Comparison of ENCODE assay signal across 2 cellular contexts in the genomic region with DNA sequence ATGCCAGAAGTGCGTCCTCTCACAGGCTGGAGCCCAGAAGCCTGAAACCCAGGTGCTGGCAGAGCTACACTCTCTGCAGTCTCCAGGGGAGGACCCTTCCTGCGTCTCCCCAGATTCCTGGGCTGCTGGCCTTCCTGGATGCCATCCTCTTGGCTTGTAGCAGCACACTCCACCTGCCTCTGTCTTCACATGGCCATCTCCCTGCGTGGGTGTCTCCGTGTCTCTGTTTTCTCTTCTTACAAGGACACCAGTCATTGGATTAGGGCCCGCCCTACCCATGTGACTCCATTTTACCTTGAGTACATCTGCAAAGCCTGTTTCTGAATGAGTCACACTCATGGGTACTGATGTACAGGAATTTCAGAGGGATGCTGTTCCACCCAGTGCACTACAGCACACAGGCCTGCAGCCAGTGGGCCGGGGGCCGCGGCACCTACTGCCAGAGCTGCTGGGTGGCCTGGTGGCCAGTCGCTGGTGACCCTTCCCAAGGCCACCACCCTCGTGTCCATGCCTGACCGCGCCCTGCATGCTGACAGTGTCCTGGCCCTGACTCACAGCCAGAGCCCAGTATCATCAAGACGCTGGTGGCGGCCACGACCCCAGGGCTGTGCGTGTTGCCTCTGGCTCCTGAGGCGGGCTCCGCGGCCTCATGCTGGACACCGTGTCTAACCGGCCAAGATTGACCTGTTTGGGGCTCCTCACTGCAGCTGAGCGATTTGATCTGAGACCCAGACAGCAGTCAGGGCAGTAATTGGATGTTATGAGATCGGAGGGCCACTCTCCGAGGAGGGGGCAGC.
TF ChIP-seq lines count a peak whose summit lies in the region.

No MANE protein-coding gene starts in this region.

TF ChIP-seq in SK-N-SH, 30 proteins besides CTCF, POLR2A, EP300 and RAD21 (continued from another document):
- 0 out of 2 replicates have a peak, but pooled peaks have one; percentile 9 for TF ChIP-seq GATA2 (CRISPR knock-in tag; IDR thresholded peaks at IDR 0.05)

TF ChIP-seq in SK-N-SH treated with all-trans-retinoic acid at 6 μM for 48 hours, 23 proteins besides CTCF, POLR2A, EP300 and RAD21 (continued from another document):
- TF ChIP-seq POU6F1 (CRISPR knock-in tag; IDR thresholded peaks at IDR 0.05; ENCODE audit: borderline replicate concordance, low read depth), result no peak
- TF ChIP-seq, protein P1, sequence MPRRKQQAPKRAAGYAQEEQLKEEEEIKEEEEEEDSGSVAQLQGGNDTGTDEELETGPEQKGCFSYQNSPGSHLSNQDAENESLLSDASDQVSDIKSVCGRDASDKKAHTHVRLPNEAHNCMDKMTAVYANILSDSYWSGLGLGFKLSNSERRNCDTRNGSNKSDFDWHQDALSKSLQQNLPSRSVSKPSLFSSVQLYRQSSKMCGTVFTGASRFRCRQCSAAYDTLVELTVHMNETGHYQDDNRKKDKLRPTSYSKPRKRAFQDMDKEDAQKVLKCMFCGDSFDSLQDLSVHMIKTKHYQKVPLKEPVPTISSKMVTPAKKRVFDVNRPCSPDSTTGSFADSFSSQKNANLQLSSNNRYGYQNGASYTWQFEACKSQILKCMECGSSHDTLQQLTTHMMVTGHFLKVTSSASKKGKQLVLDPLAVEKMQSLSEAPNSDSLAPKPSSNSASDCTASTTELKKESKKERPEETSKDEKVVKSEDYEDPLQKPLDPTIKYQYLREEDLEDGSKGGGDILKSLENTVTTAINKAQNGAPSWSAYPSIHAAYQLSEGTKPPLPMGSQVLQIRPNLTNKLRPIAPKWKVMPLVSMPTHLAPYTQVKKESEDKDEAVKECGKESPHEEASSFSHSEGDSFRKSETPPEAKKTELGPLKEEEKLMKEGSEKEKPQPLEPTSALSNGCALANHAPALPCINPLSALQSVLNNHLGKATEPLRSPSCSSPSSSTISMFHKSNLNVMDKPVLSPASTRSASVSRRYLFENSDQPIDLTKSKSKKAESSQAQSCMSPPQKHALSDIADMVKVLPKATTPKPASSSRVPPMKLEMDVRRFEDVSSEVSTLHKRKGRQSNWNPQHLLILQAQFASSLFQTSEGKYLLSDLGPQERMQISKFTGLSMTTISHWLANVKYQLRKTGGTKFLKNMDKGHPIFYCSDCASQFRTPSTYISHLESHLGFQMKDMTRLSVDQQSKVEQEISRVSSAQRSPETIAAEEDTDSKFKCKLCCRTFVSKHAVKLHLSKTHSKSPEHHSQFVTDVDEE (CRISPR knock-in tag; IDR thresholded peaks at IDR 0.05), result no peak
- no peak for TF ChIP-seq ZNF565 (CRISPR knock-in tag; conservative IDR thresholded peaks at IDR 0.05; ENCODE audit: low read depth)
- TF ChIP-seq TCF4 (CRISPR knock-in tag; IDR thresholded peaks at IDR 0.05; ENCODE audit: borderline replicate concordance), result no peak
- TF ChIP-seq ARNTL (CRISPR knock-in tag; IDR thresholded peaks at IDR 0.05; ENCODE audit: borderline replicate concordance, low read depth), result no peak
- TF ChIP-seq ZC3H10 (CRISPR knock-in tag; IDR thresholded peaks at IDR 0.05), result no peak
- TF ChIP-seq, protein P2, sequence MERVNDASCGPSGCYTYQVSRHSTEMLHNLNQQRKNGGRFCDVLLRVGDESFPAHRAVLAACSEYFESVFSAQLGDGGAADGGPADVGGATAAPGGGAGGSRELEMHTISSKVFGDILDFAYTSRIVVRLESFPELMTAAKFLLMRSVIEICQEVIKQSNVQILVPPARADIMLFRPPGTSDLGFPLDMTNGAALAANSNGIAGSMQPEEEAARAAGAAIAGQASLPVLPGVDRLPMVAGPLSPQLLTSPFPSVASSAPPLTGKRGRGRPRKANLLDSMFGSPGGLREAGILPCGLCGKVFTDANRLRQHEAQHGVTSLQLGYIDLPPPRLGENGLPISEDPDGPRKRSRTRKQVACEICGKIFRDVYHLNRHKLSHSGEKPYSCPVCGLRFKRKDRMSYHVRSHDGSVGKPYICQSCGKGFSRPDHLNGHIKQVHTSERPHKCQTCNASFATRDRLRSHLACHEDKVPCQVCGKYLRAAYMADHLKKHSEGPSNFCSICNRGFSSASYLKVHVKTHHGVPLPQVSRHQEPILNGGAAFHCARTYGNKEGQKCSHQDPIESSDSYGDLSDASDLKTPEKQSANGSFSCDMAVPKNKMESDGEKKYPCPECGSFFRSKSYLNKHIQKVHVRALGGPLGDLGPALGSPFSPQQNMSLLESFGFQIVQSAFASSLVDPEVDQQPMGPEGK (CRISPR knock-in tag; IDR thresholded peaks at IDR 0.05; ENCODE audit: borderline replicate concordance), result no peak
- TF ChIP-seq BACH2 (CRISPR knock-in tag; IDR thresholded peaks at IDR 0.05; ENCODE audit: borderline replicate concordance), result no peak
- TF ChIP-seq GLIS3 (CRISPR knock-in tag; IDR thresholded peaks at IDR 0.05), result no peak
- no peak for TF ChIP-seq ZFP30 (CRISPR knock-in tag; IDR thresholded peaks at IDR 0.05)
- TF ChIP-seq CSRNP3 (CRISPR knock-in tag; IDR thresholded peaks at IDR 0.05), result no peak
- no peak for TF ChIP-seq ZNF70 (CRISPR knock-in tag; IDR thresholded peaks at IDR 0.05)
- no peak for TF ChIP-seq ESRRG (CRISPR knock-in tag; IDR thresholded peaks at IDR 0.05)
- no peak for TF ChIP-seq OSR1 (CRISPR knock-in tag; IDR thresholded peaks at IDR 0.05)
- no peak for TF ChIP-seq RARB (CRISPR knock-in tag; IDR thresholded peaks at IDR 0.05)
